Comparison of ENCODE assay signal across 8 cellular contexts in genomic region chr7:140672382-140673062, GRCh38. TPM values are rescaled to one million over a fixed set of nuclear protein-coding genes. Genes with fewer than 3 reads are reported as not detected.
DNase-seq lines count a peak whose midpoint lies in the region; ATAC-seq and TF ChIP-seq lines count a peak whose summit lies in the region.

Gene ADCK2 (plus strand): TSS chr7:140672945. CDS start chr7:140673331, 386 bp downstream.

- H3K4me1 Mint-ChIP-seq in activated T-helper 17 cell treated with anti-CD3 and anti-CD28 coated beads, Interleukin-2, amount 50 U/mL, for 72 hours: no peaks in the 10 kb centered on the region

- TF ChIP-seq CTCF in AG09309 (IDR thresholded peaks at IDR 0.05; ENCODE audit: control insufficient read depth, insufficient read depth, low read depth, low read length, missing control alignments) (no peak), foreskin keratinocyte (conservative IDR thresholded peaks at IDR 0.05) (no peak), suprapubic skin (IDR thresholded peaks at IDR 0.05) (no peak)

- H3K4me1 ChIP-seq in NT2/D1 (ENCODE audit: insufficient read depth, insufficient read length) (peaks cover 5% of the 10 kb centered on the region), foreskin keratinocyte (no peaks in the 10 kb centered on the region), suprapubic skin (peaks cover 27% of the 10 kb centered on the region)

- no peak for TF ChIP-seq POLR2A in suprapubic skin (IDR thresholded peaks at IDR 0.05)

- no peaks in the 10 kb centered on the region for H3K27me3 Mint-ChIP-seq in activated T-helper 17 cell treated with anti-CD3 and anti-CD28 coated beads, Interleukin-2, amount 50 U/mL, for 72 hours

- no peak for DNase-seq in AG09309 (ENCODE audit: low read depth)
- DNase-seq in NT2/D1 (ENCODE audit: low read depth, low spot score): no peak
- DNase-seq in foreskin keratinocyte: no peak
- peak in 45 of 56 donors; percentile 8 to 80 (median 56) for DNase-seq in nucleus accumbens (lab: John Stamatoyannopoulos, UW)
- peak in 1 of 2 donors; percentile 75 for DNase-seq in suprapubic skin (ENCODE audit: low spot score in 2 of 2)

- peaks cover 17% of the 10 kb centered on the region for H3K27me3 ChIP-seq in NT2/D1 (ENCODE audit: insufficient read depth, insufficient read length)
- H3K27me3 ChIP-seq in foreskin keratinocyte: no peaks in the 10 kb centered on the region
- no peaks in the 10 kb centered on the region for H3K27me3 ChIP-seq in suprapubic skin

- no peaks in the 10 kb centered on the region for H3K9me3 ChIP-seq in NT2/D1 (ENCODE audit: insufficient read depth, low read length)
- H3K9me3 ChIP-seq in suprapubic skin: no peaks in the 10 kb centered on the region

- H3K9me3 Mint-ChIP-seq in activated T-helper 17 cell treated with anti-CD3 and anti-CD28 coated beads, Interleukin-2, amount 50 U/mL, for 72 hours: no peaks in the 10 kb centered on the region

- H3K27ac Mint-ChIP-seq in activated T-helper 17 cell treated with anti-CD3 and anti-CD28 coated beads, Interleukin-2, amount 50 U/mL, for 72 hours: peak within 1 kb of the TSS; percentile 88

- H3K27ac ChIP-seq in foreskin keratinocyte (no peak within 1 kb of the TSS), suprapubic skin (peak within 1 kb of the TSS; percentile 94)

- TF ChIP-seq EP300 in suprapubic skin (IDR thresholded peaks at IDR 0.05): no peak

- ATAC-seq in GM18861 (IDR thresholded peaks at IDR 0.05; ENCODE audit: unreplicated experiment) (peak; percentile 18), HG03103 (IDR thresholded peaks at IDR 0.05; ENCODE audit: low read depth, unreplicated experiment) (peak; percentile 46), foreskin keratinocyte (peak; percentile 73)
- peak; percentile 83 for ATAC-seq in activated T-helper 17 cell treated with anti-CD3 and anti-CD28 coated beads, Interleukin-2, amount 50 U/mL, for 72 hours (replicated peaks)

- peaks cover 16% of the 10 kb centered on the region for H3K36me3 Mint-ChIP-seq in activated T-helper 17 cell treated with anti-CD3 and anti-CD28 coated beads, Interleukin-2, amount 50 U/mL, for 72 hours (ENCODE audit: low read depth)

- H3K36me3 ChIP-seq in NT2/D1 (ENCODE audit: insufficient read depth, insufficient read length, low read length) (no peaks in the 10 kb centered on the region), suprapubic skin (peaks cover under 1% of the 10 kb centered on the region)

- WGBS in suprapubic skin: 3% methylated on average over 10 of the region's 41 CpGs

- H3K9ac ChIP-seq in NT2/D1 (ENCODE audit: insufficient read length, low read depth): peak within 1 kb of the TSS; percentile 87

- peak within 1 kb of the TSS; percentile 87 for H3K4me3 Mint-ChIP-seq in activated T-helper 17 cell treated with anti-CD3 and anti-CD28 coated beads, Interleukin-2, amount 50 U/mL, for 72 hours

- peak within 1 kb of the TSS; percentile 53 for H3K4me3 ChIP-seq in AG09309 (ENCODE audit: control insufficient read depth, low read depth, low read length)
- H3K4me3 ChIP-seq in NT2/D1 (ENCODE audit: insufficient read length, low read depth): peak within 1 kb of the TSS; percentile 68
- peak within 1 kb of the TSS; percentile 93 for H3K4me3 ChIP-seq in suprapubic skin

RNA-seq across cellular contexts. Expression of gene ADCK2, which starts in this region (rescaled TPM):
- total RNA-seq in activated T-helper 17 cell treated with anti-CD3 and anti-CD28 coated beads, Interleukin-2, amount 50 U/mL, for 72 hours: 10 to 100 TPM; 16.6 to 28.4 TPM
- total RNA-seq in foreskin keratinocyte: 18.5 and 19.2 TPM in 2 replicates
- 16.6 and 17.7 TPM in 2 replicates for polyA plus RNA-seq in foreskin keratinocyte
- total RNA-seq in suprapubic skin: 10 to 100 TPM; 41.2 to 65.9 (median 53.3) TPM

Comparison
In these comparisons a context has a peak if more than half of its experiments do, and no peak if none do; other contexts are left out.
1. DNase-seq: peak in nucleus accumbens (45 of 56); none in AG09309 (single experiment), NT2/D1 (single experiment) and foreskin keratinocyte (0 of 2).
2. ATAC-seq: peak in every context shown above with its lines; median percentile 83 in activated T-helper 17 cell treated with anti-CD3 and anti-CD28 coated beads, Interleukin-2, amount 50 U/mL, for 72 hours; 73 in foreskin keratinocyte; 46 in HG03103; 18 in GM18861.
3. Peak in every context shown above with its lines, with median percentiles within 50 percentile points of each other: H3K4me3 ChIP-seq.